8 cellular contexts compared by ENCODE assay signal in the genomic region with DNA sequence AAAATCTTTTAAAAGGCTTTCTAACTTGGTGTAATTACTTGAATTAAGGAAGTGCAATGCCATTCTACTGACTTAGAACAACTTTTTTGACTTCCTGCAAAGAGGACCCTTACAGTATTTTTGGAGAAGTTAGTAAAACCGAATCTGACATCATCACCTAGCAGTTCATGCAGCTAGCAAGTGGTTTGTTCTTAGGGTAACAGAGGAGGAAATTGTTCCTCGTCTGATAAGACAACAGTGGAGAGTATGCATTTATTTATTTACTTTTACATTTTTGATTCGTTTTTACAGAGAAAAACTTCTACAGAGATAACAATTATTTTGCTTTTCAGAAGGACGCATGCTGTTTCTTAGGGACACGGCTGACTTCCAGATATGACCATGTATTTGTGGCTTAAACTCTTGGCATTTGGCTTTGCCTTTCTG. TPM values are rescaled to one million over a fixed set of nuclear protein-coding genes. Genes with fewer than 3 reads are reported as not detected.
A peak's percentile ranks its signal among the peaks of the same experiment; 100 is the strongest.
DNase-seq lines count a peak whose midpoint lies in the region; ATAC-seq, FAIRE-seq and TF ChIP-seq lines count a peak whose summit lies in the region.

A gene with protein sequence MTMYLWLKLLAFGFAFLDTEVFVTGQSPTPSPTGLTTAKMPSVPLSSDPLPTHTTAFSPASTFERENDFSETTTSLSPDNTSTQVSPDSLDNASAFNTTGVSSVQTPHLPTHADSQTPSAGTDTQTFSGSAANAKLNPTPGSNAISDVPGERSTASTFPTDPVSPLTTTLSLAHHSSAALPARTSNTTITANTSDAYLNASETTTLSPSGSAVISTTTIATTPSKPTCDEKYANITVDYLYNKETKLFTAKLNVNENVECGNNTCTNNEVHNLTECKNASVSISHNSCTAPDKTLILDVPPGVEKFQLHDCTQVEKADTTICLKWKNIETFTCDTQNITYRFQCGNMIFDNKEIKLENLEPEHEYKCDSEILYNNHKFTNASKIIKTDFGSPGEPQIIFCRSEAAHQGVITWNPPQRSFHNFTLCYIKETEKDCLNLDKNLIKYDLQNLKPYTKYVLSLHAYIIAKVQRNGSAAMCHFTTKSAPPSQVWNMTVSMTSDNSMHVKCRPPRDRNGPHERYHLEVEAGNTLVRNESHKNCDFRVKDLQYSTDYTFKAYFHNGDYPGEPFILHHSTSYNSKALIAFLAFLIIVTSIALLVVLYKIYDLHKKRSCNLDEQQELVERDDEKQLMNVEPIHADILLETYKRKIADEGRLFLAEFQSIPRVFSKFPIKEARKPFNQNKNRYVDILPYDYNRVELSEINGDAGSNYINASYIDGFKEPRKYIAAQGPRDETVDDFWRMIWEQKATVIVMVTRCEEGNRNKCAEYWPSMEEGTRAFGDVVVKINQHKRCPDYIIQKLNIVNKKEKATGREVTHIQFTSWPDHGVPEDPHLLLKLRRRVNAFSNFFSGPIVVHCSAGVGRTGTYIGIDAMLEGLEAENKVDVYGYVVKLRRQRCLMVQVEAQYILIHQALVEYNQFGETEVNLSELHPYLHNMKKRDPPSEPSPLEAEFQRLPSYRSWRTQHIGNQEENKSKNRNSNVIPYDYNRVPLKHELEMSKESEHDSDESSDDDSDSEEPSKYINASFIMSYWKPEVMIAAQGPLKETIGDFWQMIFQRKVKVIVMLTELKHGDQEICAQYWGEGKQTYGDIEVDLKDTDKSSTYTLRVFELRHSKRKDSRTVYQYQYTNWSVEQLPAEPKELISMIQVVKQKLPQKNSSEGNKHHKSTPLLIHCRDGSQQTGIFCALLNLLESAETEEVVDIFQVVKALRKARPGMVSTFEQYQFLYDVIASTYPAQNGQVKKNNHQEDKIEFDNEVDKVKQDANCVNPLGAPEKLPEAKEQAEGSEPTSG (N-terminal part only) (plus strand): TSS at position 147 of the 426 bp plus-strand sequence. CDS start 229 bp downstream, at position 376.

- H3K27me3 Mint-ChIP-seq in activated T-helper 2 cell treated with anti-CD3 and anti-CD28 coated beads, Interferon-gamma antibody, Interleukin-2, Interleukin-4, amounts not matched to agents 10 μg/mL and 5 μg/mL and 100 μg/mL, durations not matched to agents 14 hours and 24 hours and 36 hours (ENCODE audit: low read depth), result no peaks in the 10 kb centered on the region
- no peaks in the 10 kb centered on the region for H3K27me3 Mint-ChIP-seq in natural killer cell (ENCODE audit: low read depth in 2 of 2)

- peak within 1 kb of the TSS; percentile 93 for H3K4me3 Mint-ChIP-seq in activated T-helper 2 cell treated with anti-CD3 and anti-CD28 coated beads, Interferon-gamma antibody, Interleukin-2, Interleukin-4, amounts not matched to agents 10 μg/mL and 5 μg/mL and 100 μg/mL, durations not matched to agents 14 hours and 24 hours and 36 hours (ENCODE audit: low read depth)
- H3K4me3 Mint-ChIP-seq in natural killer cell, result peak within 1 kb of the TSS; percentile 99

- H3K9me3 Mint-ChIP-seq in activated T-helper 2 cell treated with anti-CD3 and anti-CD28 coated beads, Interferon-gamma antibody, Interleukin-2, Interleukin-4, amounts not matched to agents 10 μg/mL and 5 μg/mL and 100 μg/mL, durations not matched to agents 14 hours and 24 hours and 36 hours, result peaks cover 7% of the 10 kb centered on the region
- peaks cover 0 to 3% of the 10 kb centered on the region in 2 donors for H3K9me3 Mint-ChIP-seq in natural killer cell

- peaks cover 59% of the 10 kb centered on the region for H3K4me1 Mint-ChIP-seq in activated T-helper 2 cell treated with anti-CD3 and anti-CD28 coated beads, Interferon-gamma antibody, Interleukin-2, Interleukin-4, amounts not matched to agents 10 μg/mL and 5 μg/mL and 100 μg/mL, durations not matched to agents 14 hours and 24 hours and 36 hours (ENCODE audit: low read depth)
- H3K4me1 Mint-ChIP-seq in natural killer cell, result peaks cover 61 to 62% of the 10 kb centered on the region in 2 donors

- H3K36me3 Mint-ChIP-seq in activated T-helper 2 cell treated with anti-CD3 and anti-CD28 coated beads, Interferon-gamma antibody, Interleukin-2, Interleukin-4, amounts not matched to agents 10 μg/mL and 5 μg/mL and 100 μg/mL, durations not matched to agents 14 hours and 24 hours and 36 hours (ENCODE audit: low read depth), result peaks cover 57% of the 10 kb centered on the region
- H3K36me3 Mint-ChIP-seq in natural killer cell, result peaks cover 28% of the 10 kb centered on the region

- FAIRE-seq in D721Med (lab: Jason Lieb, UNC), result peak; percentile 81

- no peak for TF ChIP-seq CTCF in D721Med (IDR thresholded peaks at IDR 0.05; ENCODE audit: insufficient read depth, missing control alignments)
- no peak for TF ChIP-seq CTCF in natural killer cell (IDR thresholded peaks at IDR 0.05)

- DNase-seq in D721Med (ENCODE audit: insufficient read length, low spot score) (no peak), natural killer cell (no peak), NCI-H2107 treated with DMSO at 0.1 percent for 48 hours (lab: John Stamatoyannopoulos, UW; ENCODE audit: unreplicated experiment) (no peak), dermis blood vessel endothelial cell (no peak), LoVo (ENCODE audit: low spot score) (no peak)
- DNase-seq in activated T-helper 2 cell treated with anti-CD3 and anti-CD28 coated beads, Interferon-gamma antibody, Interleukin-2, Interleukin-4, amounts not matched to agents 10 μg/mL and 5 μg/mL and 100 μg/mL, durations not matched to agents 14 hours and 24 hours and 36 hours (ENCODE audit: low spot score), result no peak

- ATAC-seq in GM19452 (IDR thresholded peaks at IDR 0.05; ENCODE audit: unreplicated experiment) (peak; percentile 74), HG03442 (IDR thresholded peaks at IDR 0.05; ENCODE audit: unreplicated experiment) (peak; percentile 68), natural killer cell (peak; percentile 64 to 84 (median 74))

- intact Hi-C loops in activated T-helper 2 cell treated with anti-CD3 and anti-CD28 coated beads, Interferon-gamma antibody, Interleukin-2, Interleukin-4, amounts not matched to agents 10 μg/mL and 5 μg/mL and 100 μg/mL, durations not matched to agents 14 hours and 24 hours and 36 hours (cut with micrococcal nuclease), result no loop called here
- intact Hi-C loops in natural killer cell (cut with micrococcal nuclease), result loop anchor here (1.0 to 5.0 kb wide), 3 partner anchors 18 to 117 kb away; no protein-coding TSS in a partner anchor

- H3K27ac Mint-ChIP-seq in activated T-helper 2 cell treated with anti-CD3 and anti-CD28 coated beads, Interferon-gamma antibody, Interleukin-2, Interleukin-4, amounts not matched to agents 10 μg/mL and 5 μg/mL and 100 μg/mL, durations not matched to agents 14 hours and 24 hours and 36 hours, result peak within 1 kb of the TSS; percentile 94
- H3K27ac Mint-ChIP-seq in natural killer cell, result peak within 1 kb of the TSS; percentile 90 to 94

RNA-seq across cellular contexts. Expression of the gene that starts here (rescaled TPM):
- 321 and 333 TPM in 2 replicates for total RNA-seq in activated T-helper 2 cell treated with anti-CD3 and anti-CD28 coated beads, Interferon-gamma antibody, Interleukin-2, Interleukin-4, amounts not matched to agents 10 μg/mL and 5 μg/mL and 100 μg/mL, durations not matched to agents 14 hours and 24 hours and 36 hours
- total RNA-seq in natural killer cell (1,000 to 10,000 TPM; 1,142 to 1,334 (median 1,200) TPM), dermis blood vessel endothelial cell (not detected in 2 replicates)

Comparison
In these comparisons a context has a peak if more than half of its experiments do, and no peak if none do; other contexts are left out.
1. RNA of the gene that starts here (total RNA-seq): 1,142 to 1,334 TPM in natural killer cell and 321 to 333 TPM in activated T-helper 2 cell treated with anti-CD3 and anti-CD28 coated beads, Interferon-gamma antibody, Interleukin-2, Interleukin-4, amounts not matched to agents 10 μg/mL and 5 μg/mL and 100 μg/mL, durations not matched to agents 14 hours and 24 hours and 36 hours; not detected in dermis blood vessel endothelial cell; every median in the first group is over 100 times any median in the second.
2. Peak in every context shown above with its lines, with median percentiles within 50 percentile points of each other: ATAC-seq.